ENCODE assay signal across 25 cellular contexts in the genomic region with DNA sequence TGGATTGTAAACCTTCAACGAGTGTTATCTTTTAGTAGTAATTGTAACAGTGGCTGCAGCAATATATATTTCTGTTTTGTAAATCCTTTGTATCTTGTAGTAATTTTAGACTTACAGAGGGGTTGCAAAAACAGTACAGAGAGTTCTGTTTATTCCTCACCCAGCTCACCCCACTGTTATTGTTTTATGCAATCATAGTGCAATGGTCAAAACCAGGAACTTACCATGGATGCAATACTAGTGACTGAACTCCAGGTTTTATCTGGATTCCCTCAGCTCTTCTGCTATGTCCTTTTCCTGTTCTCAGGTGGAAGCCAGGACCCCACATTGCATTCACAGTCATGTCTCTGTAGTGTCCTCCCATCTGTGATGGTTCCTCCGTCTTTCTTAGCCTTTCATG. TPM values are rescaled to one million over a fixed set of nuclear protein-coding genes. Genes with fewer than 3 reads are reported as not detected.
"Had no signal": no experiment of that assay in that cellular context is flagged by ENCODE, and none has a peak within 500 bp of the region (broad histone marks: within the 10 kb centered on the region; RNA-seq: fewer than 3 reads in every experiment).

No MANE protein-coding gene starts in this region.

- H3K9me3 ChIP-seq: ascending aorta, vagina had no signal

- H3K4me1 ChIP-seq: ascending aorta, sigmoid colon, stomach, vagina had no signal

- H3K4me3 Mint-ChIP-seq: activated CD8-positive, alpha-beta memory T cell treated with anti-CD3 and anti-CD28 coated beads, Interleukin-2, amount 10 ng/mL, durations not matched to agents 7 days and 5 days; nephron; stimulated activated effector memory CD8-positive, alpha-beta T cell treated with anti-CD3 and anti-CD28 coated beads, Interleukin-12 subunit alpha, Interleukin-12 subunit beta, amount 100 ng/mL, for 72 hours had no signal

- DNase-seq: activated CD4-positive, alpha-beta T cell treated with anti-CD3 and anti-CD28 coated beads for 1 hour; activated CD4-positive, alpha-beta T cell treated with anti-CD3 and anti-CD28 coated beads, Interleukin-2, amount 50 U/mL, for 48 hours; activated effector memory CD4-positive, alpha-beta T cell treated with Interleukin-2 at 50 U/mL for 16 hours; activated naive CD4-positive, alpha-beta T cell treated with anti-CD3 and anti-CD28 coated beads, Interleukin-2, amount 50 U/mL, for 16 hours; activated T-cell treated with anti-CD3 and anti-CD28 coated beads, Interleukin-2, amount 50 U/mL, for 1 hour; head of caudate nucleus; kidney; left ventricle myocardium superior; mesenchymal stem cell; nucleus accumbens; sigmoid colon; stimulated activated CD4-positive, alpha-beta T cell treated with anti-CD3 and anti-CD28 coated beads, Interleukin-4, amount 100 ng/mL, for 24 hours; stomach; trophoblast cell; WERI-Rb-1 had no signal

- H3K27ac ChIP-seq: ascending aorta, coronary artery, sigmoid colon, stomach, vagina, WERI-Rb-1 had no signal

- H3K4me1 Mint-ChIP-seq: nephron; stimulated activated effector memory CD8-positive, alpha-beta T cell treated with anti-CD3 and anti-CD28 coated beads, Interleukin-12 subunit alpha, Interleukin-12 subunit beta, amount 100 ng/mL, for 72 hours had no signal

- ATAC-seq: left ventricle myocardium superior had no signal

- H3K36me3 Mint-ChIP-seq: activated CD8-positive, alpha-beta memory T cell treated with anti-CD3 and anti-CD28 coated beads, Interleukin-2, amount 10 ng/mL, durations not matched to agents 7 days and 5 days; stimulated activated effector memory CD8-positive, alpha-beta T cell treated with anti-CD3 and anti-CD28 coated beads, Interleukin-12 subunit alpha, Interleukin-12 subunit beta, amount 100 ng/mL, for 72 hours had no signal

- H3K4me3 ChIP-seq: ascending aorta, coronary artery, sigmoid colon, stomach, vagina had no signal

- H3K27ac Mint-ChIP-seq: activated CD8-positive, alpha-beta memory T cell treated with anti-CD3 and anti-CD28 coated beads, Interleukin-2, amount 10 ng/mL, durations not matched to agents 7 days and 5 days; nephron; stimulated activated effector memory CD8-positive, alpha-beta T cell treated with anti-CD3 and anti-CD28 coated beads, Interleukin-12 subunit alpha, Interleukin-12 subunit beta, amount 100 ng/mL, for 72 hours had no signal

- H3K9me3 Mint-ChIP-seq: central memory CD8-positive, alpha-beta T cell; nephron; stimulated activated effector memory CD8-positive, alpha-beta T cell treated with anti-CD3 and anti-CD28 coated beads, Interleukin-12 subunit alpha, Interleukin-12 subunit beta, amount 100 ng/mL, for 72 hours had no signal

- FAIRE-seq: frontal cortex, kidney had no signal

RNA-seq across cellular contexts. Expression of a gene that starts 42.5 kb away (rescaled TPM):
- total RNA-seq: activated CD8-positive, alpha-beta memory T cell treated with anti-CD3 and anti-CD28 coated beads, Interleukin-2, amount 10 ng/mL, durations not matched to agents 7 days and 5 days; ascending aorta; kidney; left ventricle myocardium superior; sigmoid colon; T-helper 1 cell treated with Interleukin-12 subunit alpha and Interleukin-12 subunit beta and Interleukin-4 antibody, amounts not matched to agents 30 ng/mL and 1 ng/mL, for 36 hours; vagina had no signal
- polyA plus RNA-seq: esophagus had no signal
